1 cellular context compared by ENCODE assay signal in the genomic region with DNA sequence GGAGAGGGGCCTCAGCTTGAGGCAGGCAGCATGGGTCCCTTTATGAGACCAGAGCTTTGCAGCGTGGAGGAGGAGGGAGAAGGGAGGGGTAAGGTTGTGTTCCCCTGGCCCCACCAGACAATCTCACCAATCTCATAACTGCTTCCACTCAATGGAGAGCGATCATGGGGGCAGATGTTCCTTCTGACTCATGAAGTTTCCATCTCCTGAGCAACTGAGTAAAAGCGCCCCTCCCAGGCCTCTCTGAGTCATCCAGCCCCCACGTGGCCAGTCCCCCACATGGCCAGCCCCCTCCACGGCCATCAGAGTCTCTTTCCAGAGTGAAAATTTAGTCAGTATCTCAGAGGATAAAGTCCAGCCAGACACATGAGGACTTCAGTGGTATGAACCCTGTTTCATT.
TF ChIP-seq lines count a peak whose summit lies in the region.

No MANE protein-coding gene starts in this region.

TF ChIP-seq in K562, 482 proteins besides CTCF, POLR2A, EP300 and RAD21 (continues in another document):
- TF ChIP-seq ARID1B (IDR thresholded peaks at IDR 0.05) = peak; percentile 24; the same call in 1 of the 2 replicates
- TF ChIP-seq, protein P1, sequence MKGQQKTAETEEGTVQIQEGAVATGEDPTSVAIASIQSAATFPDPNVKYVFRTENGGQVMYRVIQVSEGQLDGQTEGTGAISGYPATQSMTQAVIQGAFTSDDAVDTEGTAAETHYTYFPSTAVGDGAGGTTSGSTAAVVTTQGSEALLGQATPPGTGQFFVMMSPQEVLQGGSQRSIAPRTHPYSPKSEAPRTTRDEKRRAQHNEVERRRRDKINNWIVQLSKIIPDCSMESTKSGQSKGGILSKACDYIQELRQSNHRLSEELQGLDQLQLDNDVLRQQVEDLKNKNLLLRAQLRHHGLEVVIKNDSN (CRISPR knock-in tag; IDR thresholded peaks at IDR 0.05) = peak; percentile 56; the same call in 1 of the 2 replicates
- TF ChIP-seq TRIM28 (IDR thresholded peaks at IDR 0.05) = no peak
- peak; percentile 45; the same call in 1 of the 2 replicates for TF ChIP-seq MYC (IDR thresholded peaks at IDR 0.05; ENCODE audit: low read depth, low read length)
- no peak for TF ChIP-seq MYC (CRISPR knock-in tag; IDR thresholded peaks at IDR 0.05; ENCODE audit: borderline replicate concordance, low read depth)
- TF ChIP-seq CBFA2T3 (IDR thresholded peaks at IDR 0.05) = 0 out of 2 replicates have a peak, but pooled peaks have one; percentile 4
- TF ChIP-seq FOS (IDR thresholded peaks at IDR 0.05; ENCODE audit: extremely low read depth, insufficient read length) = peak; percentile 16
- TF ChIP-seq ZNF311 (CRISPR knock-in tag; IDR thresholded peaks at IDR 0.05) = no peak
- TF ChIP-seq ZBTB7A (IDR thresholded peaks at IDR 0.05; ENCODE audit: borderline replicate concordance, control insufficient read depth, low read depth, low read length) = peak; percentile 42; the same call in 1 of the 2 replicates
- TF ChIP-seq MTA1 (IDR thresholded peaks at IDR 0.05; ENCODE audit: borderline replicate concordance) = no peak
- TF ChIP-seq, protein P2, sequence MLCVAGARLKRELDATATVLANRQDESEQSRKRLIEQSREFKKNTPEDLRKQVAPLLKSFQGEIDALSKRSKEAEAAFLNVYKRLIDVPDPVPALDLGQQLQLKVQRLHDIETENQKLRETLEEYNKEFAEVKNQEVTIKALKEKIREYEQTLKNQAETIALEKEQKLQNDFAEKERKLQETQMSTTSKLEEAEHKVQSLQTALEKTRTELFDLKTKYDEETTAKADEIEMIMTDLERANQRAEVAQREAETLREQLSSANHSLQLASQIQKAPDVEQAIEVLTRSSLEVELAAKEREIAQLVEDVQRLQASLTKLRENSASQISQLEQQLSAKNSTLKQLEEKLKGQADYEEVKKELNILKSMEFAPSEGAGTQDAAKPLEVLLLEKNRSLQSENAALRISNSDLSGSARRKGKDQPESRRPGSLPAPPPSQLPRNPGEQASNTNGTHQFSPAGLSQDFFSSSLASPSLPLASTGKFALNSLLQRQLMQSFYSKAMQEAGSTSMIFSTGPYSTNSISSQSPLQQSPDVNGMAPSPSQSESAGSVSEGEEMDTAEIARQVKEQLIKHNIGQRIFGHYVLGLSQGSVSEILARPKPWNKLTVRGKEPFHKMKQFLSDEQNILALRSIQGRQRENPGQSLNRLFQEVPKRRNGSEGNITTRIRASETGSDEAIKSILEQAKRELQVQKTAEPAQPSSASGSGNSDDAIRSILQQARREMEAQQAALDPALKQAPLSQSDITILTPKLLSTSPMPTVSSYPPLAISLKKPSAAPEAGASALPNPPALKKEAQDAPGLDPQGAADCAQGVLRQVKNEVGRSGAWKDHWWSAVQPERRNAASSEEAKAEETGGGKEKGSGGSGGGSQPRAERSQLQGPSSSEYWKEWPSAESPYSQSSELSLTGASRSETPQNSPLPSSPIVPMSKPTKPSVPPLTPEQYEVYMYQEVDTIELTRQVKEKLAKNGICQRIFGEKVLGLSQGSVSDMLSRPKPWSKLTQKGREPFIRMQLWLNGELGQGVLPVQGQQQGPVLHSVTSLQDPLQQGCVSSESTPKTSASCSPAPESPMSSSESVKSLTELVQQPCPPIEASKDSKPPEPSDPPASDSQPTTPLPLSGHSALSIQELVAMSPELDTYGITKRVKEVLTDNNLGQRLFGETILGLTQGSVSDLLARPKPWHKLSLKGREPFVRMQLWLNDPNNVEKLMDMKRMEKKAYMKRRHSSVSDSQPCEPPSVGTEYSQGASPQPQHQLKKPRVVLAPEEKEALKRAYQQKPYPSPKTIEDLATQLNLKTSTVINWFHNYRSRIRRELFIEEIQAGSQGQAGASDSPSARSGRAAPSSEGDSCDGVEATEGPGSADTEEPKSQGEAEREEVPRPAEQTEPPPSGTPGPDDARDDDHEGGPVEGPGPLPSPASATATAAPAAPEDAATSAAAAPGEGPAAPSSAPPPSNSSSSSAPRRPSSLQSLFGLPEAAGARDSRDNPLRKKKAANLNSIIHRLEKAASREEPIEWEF (CRISPR knock-in tag; IDR thresholded peaks at IDR 0.05) = no peak
- TF ChIP-seq PTRF (tag; IDR thresholded peaks at IDR 0.05) = no peak
- peak; percentile 87 for TF ChIP-seq JUND (IDR thresholded peaks at IDR 0.05; ENCODE audit: borderline replicate concordance, low read depth, low read length)
- peak; percentile 23; the same call in 1 of the 3 replicates for TF ChIP-seq JUND (tag; IDR thresholded peaks at IDR 0.05; ENCODE audit: borderline replicate concordance, low read depth, low read length)
- no peak for TF ChIP-seq LARP7 (IDR thresholded peaks at IDR 0.05)
- TF ChIP-seq, protein P3, sequence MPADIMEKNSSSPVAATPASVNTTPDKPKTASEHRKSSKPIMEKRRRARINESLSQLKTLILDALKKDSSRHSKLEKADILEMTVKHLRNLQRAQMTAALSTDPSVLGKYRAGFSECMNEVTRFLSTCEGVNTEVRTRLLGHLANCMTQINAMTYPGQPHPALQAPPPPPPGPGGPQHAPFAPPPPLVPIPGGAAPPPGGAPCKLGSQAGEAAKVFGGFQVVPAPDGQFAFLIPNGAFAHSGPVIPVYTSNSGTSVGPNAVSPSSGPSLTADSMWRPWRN (IDR thresholded peaks at IDR 0.05; ENCODE audit: low read depth) = no peak
- TF ChIP-seq POLR2H (tag; IDR thresholded peaks at IDR 0.05; ENCODE audit: low read depth) = no peak
- TF ChIP-seq, protein P4, sequence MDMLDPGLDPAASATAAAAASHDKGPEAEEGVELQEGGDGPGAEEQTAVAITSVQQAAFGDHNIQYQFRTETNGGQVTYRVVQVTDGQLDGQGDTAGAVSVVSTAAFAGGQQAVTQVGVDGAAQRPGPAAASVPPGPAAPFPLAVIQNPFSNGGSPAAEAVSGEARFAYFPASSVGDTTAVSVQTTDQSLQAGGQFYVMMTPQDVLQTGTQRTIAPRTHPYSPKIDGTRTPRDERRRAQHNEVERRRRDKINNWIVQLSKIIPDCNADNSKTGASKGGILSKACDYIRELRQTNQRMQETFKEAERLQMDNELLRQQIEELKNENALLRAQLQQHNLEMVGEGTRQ (CRISPR knock-in tag; IDR thresholded peaks at IDR 0.05) = peak; percentile 59
- TF ChIP-seq NFIC (IDR thresholded peaks at IDR 0.05) = no peak
- peak in 1 of 2 experiments; percentile 49; a peak in 1 of 4 replicates for TF ChIP-seq MAZ (CRISPR knock-in tag; conservative IDR thresholded peaks at IDR 0.05 in 1 of 2, IDR thresholded peaks at IDR 0.05 in 1 of 2)
- TF ChIP-seq, protein P5, sequence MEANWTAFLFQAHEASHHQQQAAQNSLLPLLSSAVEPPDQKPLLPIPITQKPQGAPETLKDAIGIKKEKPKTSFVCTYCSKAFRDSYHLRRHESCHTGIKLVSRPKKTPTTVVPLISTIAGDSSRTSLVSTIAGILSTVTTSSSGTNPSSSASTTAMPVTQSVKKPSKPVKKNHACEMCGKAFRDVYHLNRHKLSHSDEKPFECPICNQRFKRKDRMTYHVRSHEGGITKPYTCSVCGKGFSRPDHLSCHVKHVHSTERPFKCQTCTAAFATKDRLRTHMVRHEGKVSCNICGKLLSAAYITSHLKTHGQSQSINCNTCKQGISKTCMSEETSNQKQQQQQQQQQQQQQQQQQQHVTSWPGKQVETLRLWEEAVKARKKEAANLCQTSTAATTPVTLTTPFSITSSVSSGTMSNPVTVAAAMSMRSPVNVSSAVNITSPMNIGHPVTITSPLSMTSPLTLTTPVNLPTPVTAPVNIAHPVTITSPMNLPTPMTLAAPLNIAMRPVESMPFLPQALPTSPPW (CRISPR knock-in tag; IDR thresholded peaks at IDR 0.05) = peak; percentile 53
- no peak for TF ChIP-seq NFRKB (IDR thresholded peaks at IDR 0.05; ENCODE audit: low read depth)
- TF ChIP-seq, protein P6, sequence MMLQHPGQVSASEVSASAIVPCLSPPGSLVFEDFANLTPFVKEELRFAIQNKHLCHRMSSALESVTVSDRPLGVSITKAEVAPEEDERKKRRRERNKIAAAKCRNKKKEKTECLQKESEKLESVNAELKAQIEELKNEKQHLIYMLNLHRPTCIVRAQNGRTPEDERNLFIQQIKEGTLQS (IDR thresholded peaks at IDR 0.05) = peak; percentile 85
- TF ChIP-seq, protein P6 (CRISPR knock-in tag; conservative IDR thresholded peaks at IDR 0.05) = no peak
- TF ChIP-seq, protein P7, sequence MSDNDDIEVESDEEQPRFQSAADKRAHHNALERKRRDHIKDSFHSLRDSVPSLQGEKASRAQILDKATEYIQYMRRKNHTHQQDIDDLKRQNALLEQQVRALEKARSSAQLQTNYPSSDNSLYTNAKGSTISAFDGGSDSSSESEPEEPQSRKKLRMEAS (CRISPR knock-in tag; IDR thresholded peaks at IDR 0.05) = 0 out of 2 replicates have a peak, but pooled peaks have one; percentile 22
- TF ChIP-seq YBX1 (IDR thresholded peaks at IDR 0.05) = no peak
- no peak for TF ChIP-seq ZNF212 (CRISPR knock-in tag; IDR thresholded peaks at IDR 0.05)
- TF ChIP-seq ZNF121 (CRISPR knock-in tag; conservative IDR thresholded peaks at IDR 0.05) = no peak
- no peak for TF ChIP-seq MXI1 (IDR thresholded peaks at IDR 0.05; ENCODE audit: low read depth, low read length)
- TF ChIP-seq CBX2 (IDR thresholded peaks at IDR 0.05; ENCODE audit: insufficient read depth, low read length, poor library complexity, severe bottlenecking) = no peak
- TF ChIP-seq FOXJ3 (CRISPR knock-in tag; IDR thresholded peaks at IDR 0.05) = no peak
- no peak for TF ChIP-seq ZFP36 (IDR thresholded peaks at IDR 0.05; ENCODE audit: low read depth, low read length, partially characterized antibody)
- peak; percentile 86 for TF ChIP-seq FOSL1 (tag; conservative IDR thresholded peaks at IDR 0.05)
- TF ChIP-seq, protein P8, sequence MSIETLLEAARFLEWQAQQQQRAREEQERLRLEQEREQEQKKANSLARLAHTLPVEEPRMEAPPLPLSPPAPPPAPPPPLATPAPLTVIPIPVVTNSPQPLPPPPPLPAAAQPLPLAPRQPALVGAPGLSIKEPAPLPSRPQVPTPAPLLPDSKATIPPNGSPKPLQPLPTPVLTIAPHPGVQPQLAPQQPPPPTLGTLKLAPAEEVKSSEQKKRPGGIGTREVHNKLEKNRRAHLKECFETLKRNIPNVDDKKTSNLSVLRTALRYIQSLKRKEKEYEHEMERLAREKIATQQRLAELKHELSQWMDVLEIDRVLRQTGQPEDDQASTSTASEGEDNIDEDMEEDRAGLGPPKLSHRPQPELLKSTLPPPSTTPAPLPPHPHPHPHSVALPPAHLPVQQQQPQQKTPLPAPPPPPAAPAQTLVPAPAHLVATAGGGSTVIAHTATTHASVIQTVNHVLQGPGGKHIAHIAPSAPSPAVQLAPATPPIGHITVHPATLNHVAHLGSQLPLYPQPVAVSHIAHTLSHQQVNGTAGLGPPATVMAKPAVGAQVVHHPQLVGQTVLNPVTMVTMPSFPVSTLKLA (conservative IDR thresholded peaks at IDR 0.05) = peak; percentile 57 to 71
- TF ChIP-seq ETS2 (tag; IDR thresholded peaks at IDR 0.05; ENCODE audit: borderline replicate concordance, poor library complexity, severe bottlenecking) = no peak
- TF ChIP-seq RAD51 (IDR thresholded peaks at IDR 0.05; ENCODE audit: borderline replicate concordance, low read depth) = peak; percentile 43; the same call in 1 of the 2 replicates
- TF ChIP-seq JUN (IDR thresholded peaks at IDR 0.05; ENCODE audit: borderline replicate concordance, low read depth, low read length) = peak; percentile 88
- no peak for TF ChIP-seq JUN (CRISPR knock-in tag; IDR thresholded peaks at IDR 0.05; ENCODE audit: borderline replicate concordance)
- TF ChIP-seq ZFX (CRISPR knock-in tag; IDR thresholded peaks at IDR 0.05) = no peak
- no peak for TF ChIP-seq POU5F1 (IDR thresholded peaks at IDR 0.05; ENCODE audit: borderline replicate concordance, low read depth, low read length, partially characterized antibody)
- peak; percentile 3; the same call in 1 of the 2 replicates for TF ChIP-seq NFE2 (IDR thresholded peaks at IDR 0.05; ENCODE audit: low read depth)
- no peak for TF ChIP-seq CREM (IDR thresholded peaks at IDR 0.05; ENCODE audit: low read depth)
- TF ChIP-seq SRF (CRISPR knock-in tag; IDR thresholded peaks at IDR 0.05) = no peak
- no peak for TF ChIP-seq ZFPM2 (CRISPR knock-in tag; IDR thresholded peaks at IDR 0.05)
- TF ChIP-seq HDAC8 (tag; IDR thresholded peaks at IDR 0.05) = no peak
- TF ChIP-seq HLTF (IDR thresholded peaks at IDR 0.05) = no peak
